Comparison of ENCODE assay signal across 8 cellular contexts in the genomic region with DNA sequence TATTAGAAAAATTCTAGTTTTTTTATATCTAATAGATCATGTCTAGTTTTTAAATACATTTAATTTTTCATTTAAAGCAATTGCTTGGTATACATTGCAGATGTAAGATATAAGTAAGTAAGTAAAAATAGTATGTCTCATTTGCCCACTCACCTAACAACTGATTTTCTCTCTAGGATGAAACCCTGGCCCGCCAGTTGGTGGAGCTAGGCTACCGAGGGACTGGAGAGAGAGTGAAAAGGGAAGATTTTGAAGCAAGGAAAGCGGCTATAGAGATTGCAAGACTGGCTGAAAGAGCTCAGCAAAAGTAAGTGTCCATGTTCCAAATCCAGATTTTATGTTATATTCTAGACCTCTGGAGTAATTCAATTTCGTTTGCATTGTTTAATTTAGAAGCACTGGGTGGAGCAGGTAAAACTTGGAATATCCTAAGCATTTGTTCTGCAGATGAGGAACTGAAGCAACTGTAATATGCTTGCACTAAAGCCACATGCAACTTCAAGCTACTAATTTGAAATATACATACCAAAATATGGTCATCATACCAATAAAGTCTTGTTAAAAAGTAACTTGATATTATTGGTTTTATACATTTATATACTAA. TPM values are rescaled to one million over a fixed set of nuclear protein-coding genes. Genes with fewer than 3 reads are reported as not detected.
DNase-seq lines count a peak whose midpoint lies in the region; ATAC-seq, FAIRE-seq and TF ChIP-seq lines count a peak whose summit lies in the region.

No MANE protein-coding gene starts in this region.

- H3K27ac ChIP-seq in esophagus squamous epithelium: no peak overlapping the region
- no peak overlapping the region for H3K27ac ChIP-seq in pancreas

- peaks cover 0 to 17% (median 2%) of the 10 kb centered on the region in 4 donors for H3K27me3 ChIP-seq in esophagus squamous epithelium
- peaks cover 0 to 6% (median 0%) of the 10 kb centered on the region in 4 donors for H3K27me3 ChIP-seq in pancreas

- H3K9me3 ChIP-seq in esophagus squamous epithelium (no peaks in the 10 kb centered on the region), pancreas (no peaks in the 10 kb centered on the region)

- peak; percentile 71 for ATAC-seq in GM21576 (IDR thresholded peaks at IDR 0.05; ENCODE audit: unreplicated experiment)
- ATAC-seq in pancreas: peak in 2 of 4 donors; percentile 56 to 65

- H3K36me3 ChIP-seq in esophagus squamous epithelium (no peaks in the 10 kb centered on the region), pancreas (no peaks in the 10 kb centered on the region)

- H3K4me3 ChIP-seq in esophagus squamous epithelium (no peak overlapping the region), pancreas (no peak overlapping the region)

- DNase-seq in EH (ENCODE audit: low read depth) (peak; percentile 40), NCI-H2029 treated with DMSO at 0.1 percent for 48 hours (lab: John Stamatoyannopoulos, UW) (peak; percentile 9), esophagus squamous epithelium (lab: John Stamatoyannopoulos, UW) (no peak), pancreas (peak in 1 of 6 donors; percentile 46), mucosa of gallbladder (ENCODE audit: low spot score) (no peak)
- peak; percentile 54 for DNase-seq in activated CD4-positive, alpha-beta T cell treated with anti-CD3 and anti-CD28 coated beads for 48 hours
- DNase-seq in NK-92 treated with Interleukin-12 subunit alpha and Interleukin-12 subunit beta, amount 100 ng/mL, for 24 hours (lab: John Stamatoyannopoulos, UW): no peak

- H3K4me1 ChIP-seq in esophagus squamous epithelium (no peaks in the 10 kb centered on the region), pancreas (no peaks in the 10 kb centered on the region)

- 19 to 22% methylated on average over 4 of the region's 4 CpGs for WGBS in esophagus squamous epithelium, 2 donors
- 19 to 21% methylated on average over 4 of the region's 4 CpGs for WGBS in pancreas, 2 donors

- TF ChIP-seq CTCF in esophagus squamous epithelium (IDR thresholded peaks at IDR 0.05) (peak in 4 of 6 experiments; percentile 16 to 52 (median 30)), pancreas (IDR thresholded peaks at IDR 0.05) (no peak)

- no peak for TF ChIP-seq POLR2A in esophagus squamous epithelium (IDR thresholded peaks at IDR 0.05)

- FAIRE-seq in pancreas (lab: Jason Lieb, UNC): peak; percentile 57

- intact Hi-C loops in esophagus squamous epithelium (cut with DNase I): loop anchor here (10.0 kb wide), 1 partner anchor 682 kb away; no protein-coding TSS in a partner anchor
- intact Hi-C loops in pancreas (cut with DNase I): loop anchor here in 1 of 3 donors (5.0 kb wide), 1 partner anchor 690 kb away; no protein-coding TSS in a partner anchor

RNA-seq across cellular contexts. Expression of a gene that starts 27.1 kb away (rescaled TPM):
- not detected for total RNA-seq in esophagus squamous epithelium
- not detected for total RNA-seq in pancreas
- under 1 TPM in 1 of 2 donors, not detected in 1; 0.14 TPM for polyA plus RNA-seq in pancreas
- total RNA-seq in mucosa of gallbladder: not detected

Comparison
In these comparisons a context has a peak if more than half of its experiments do, and no peak if none do; other contexts are left out.
1. DNase-seq: peak in EH (single experiment), NCI-H2029 treated with DMSO at 0.1 percent for 48 hours (single experiment) and activated CD4-positive, alpha-beta T cell treated with anti-CD3 and anti-CD28 coated beads for 48 hours (single experiment); none in esophagus squamous epithelium (single experiment), NK-92 treated with Interleukin-12 subunit alpha and Interleukin-12 subunit beta, amount 100 ng/mL, for 24 hours (single experiment) and mucosa of gallbladder (single experiment).
2. CTCF ChIP-seq: peak in esophagus squamous epithelium (4 of 6); none in pancreas (0 of 4).